ENCODE assay signal across 14 cellular contexts in genomic region chr9:19512432-19512831, GRCh38.
DNase-seq lines count a peak whose midpoint lies in the region; TF ChIP-seq lines count a peak whose summit lies in the region.
"Had no signal": no experiment of that assay in that cellular context is flagged by ENCODE, and none has a peak within 500 bp of the region (broad histone marks: within the 10 kb centered on the region; RNA-seq: fewer than 3 reads in every experiment).

No MANE protein-coding gene starts in this region.

- peak; percentile 61 for DNase-seq in NCI-H69 (lab: John Stamatoyannopoulos, UW)
- DNase-seq in dorsolateral prefrontal cortex = no peak
- no peak for DNase-seq in RPMI8226
- DNase-seq in germinal center (ENCODE audit: low spot score) = no peak
- no peak for DNase-seq in GM19238 (ENCODE audit: insufficient read length, low spot score)
- DNase-seq: ACHN; C1 segment of cervical spinal cord; CD4-positive, alpha-beta T cell; DND-41; GDM1; IMR-90 had no signal

- H3K27ac ChIP-seq in VCaP = peak overlapping the region; percentile 24; the same call in 1 of the 2 replicates
- peak overlapping the region in 58 of 59 donors; percentile 33 to 91 (median 80) for H3K27ac ChIP-seq in dorsolateral prefrontal cortex
- peak overlapping the region; percentile 80 for H3K27ac ChIP-seq in temporal lobe (ENCODE audit: low read depth, low read length)

- TF ChIP-seq CTCF in VCaP (conservative IDR thresholded peaks at IDR 0.05) (no peak), dorsolateral prefrontal cortex (IDR thresholded peaks at IDR 0.05 in 54 of 56, conservative IDR thresholded peaks at IDR 0.05 in 2 of 56; ENCODE audit: low read depth in 1 of 56, partially characterized antibody in 56 of 56) (no peak)

- no peak overlapping the region for H3K4me3 ChIP-seq in dorsolateral prefrontal cortex
- H3K4me3 ChIP-seq: HAP-1 had no signal

- intact Hi-C loops in dorsolateral prefrontal cortex (cut with DNase I) = no loop called here

- no peaks in the 10 kb centered on the region for H3K27me3 ChIP-seq in dorsolateral prefrontal cortex

Comparison
In these comparisons a context has a peak if more than half of its experiments do, and no peak if none do; other contexts are left out.
1. H3K27ac ChIP-seq: peak in every context shown above with its lines; median percentile 80 in dorsolateral prefrontal cortex; 80 in temporal lobe; 24 in VCaP.